ENCODE assay signal across 1 cellular context in genomic region chr3:41116851-41117250, GRCh38.
TF ChIP-seq lines count a peak whose summit lies in the region.

No MANE protein-coding gene starts in this region.

TF ChIP-seq in HCT116, 20 proteins besides CTCF, POLR2A, EP300 and RAD21 (continued from another document):
- TF ChIP-seq ZBTB33 (IDR thresholded peaks at IDR 0.05; ENCODE audit: extremely low read depth, insufficient replicate concordance, low read length) (no peak), REST (IDR thresholded peaks at IDR 0.05; ENCODE audit: low read depth) (no peak), JUND (IDR thresholded peaks at IDR 0.05) (no peak), EGR1 (IDR thresholded peaks at IDR 0.05; ENCODE audit: low read depth) (no peak), MAX (IDR thresholded peaks at IDR 0.05) (no peak), SP1 (IDR thresholded peaks at IDR 0.05; ENCODE audit: low read depth) (no peak), EZH2phosphoT487 (IDR thresholded peaks at IDR 0.05; ENCODE audit: borderline replicate concordance) (no peak), EZH2 (IDR thresholded peaks at IDR 0.05) (no peak), ELF1 (IDR thresholded peaks at IDR 0.05; ENCODE audit: borderline replicate concordance, low read depth) (no peak), ZFX (IDR thresholded peaks at IDR 0.05) (no peak), FOSL1 (IDR thresholded peaks at IDR 0.05; ENCODE audit: low read depth) (no peak), ZNF274 (IDR thresholded peaks at IDR 0.05; ENCODE audit: low read depth, low read length) (no peak), SIN3A (IDR thresholded peaks at IDR 0.05; ENCODE audit: low read depth) (no peak), CEBPB (IDR thresholded peaks at IDR 0.05; ENCODE audit: low read depth) (no peak)
